ENCODE assay signal across 8 cellular contexts in genomic region chr11:119316017-119316728, GRCh38. TPM values are rescaled to one million over a fixed set of nuclear protein-coding genes. Genes with fewer than 3 reads are reported as not detected.
DNase-seq lines count a peak whose midpoint lies in the region; ATAC-seq and TF ChIP-seq lines count a peak whose summit lies in the region.

No MANE protein-coding gene starts in this region.

- peak overlapping the region; percentile 86 for H3K4me3 ChIP-seq in GM23338
- peak overlapping the region; percentile 51 for H3K4me3 ChIP-seq in lower lobe of right lung
- H3K4me3 ChIP-seq in thoracic aorta = peak overlapping the region; percentile 85

- no peak overlapping the region for H3K27ac ChIP-seq in GM23338 (ENCODE audit: low read depth)
- peak overlapping the region; percentile 90 for H3K27ac ChIP-seq in lower lobe of right lung
- peak overlapping the region; percentile 98 to 99 for H3K27ac ChIP-seq in thoracic aorta

- peak; percentile 0; the same call in 1 of the 3 replicates for ATAC-seq in GM23338
- ATAC-seq in lower lobe of right lung = peak in 1 of 2 donors; percentile 3
- ATAC-seq in thoracic aorta (ENCODE audit: insufficient number of reproducible peaks, low FRiP score, low read depth) = peak; percentile 41
- ATAC-seq in HG03097 (IDR thresholded peaks at IDR 0.05; ENCODE audit: low FRiP score, unreplicated experiment) = no peak
- no peak for ATAC-seq in GM21381 (IDR thresholded peaks at IDR 0.05; ENCODE audit: unreplicated experiment)

- peak overlapping the region; percentile 72 for H2AFZ ChIP-seq in GM23338

- H3K4me1 Mint-ChIP-seq in GM23338 = peaks cover 31% of the 10 kb centered on the region

- H3K4me1 ChIP-seq in GM23338 (ENCODE audit: insufficient read depth) (peaks cover 40% of the 10 kb centered on the region), lower lobe of right lung (peaks cover 61% of the 10 kb centered on the region), thoracic aorta (ENCODE audit: control insufficient read depth in 1 of 2, low read depth in 2 of 2) (peaks cover 33 to 74% of the 10 kb centered on the region in 2 donors)

- no peaks in the 10 kb centered on the region for H3K36me3 ChIP-seq in GM23338 (ENCODE audit: insufficient read depth)
- H3K36me3 ChIP-seq in lower lobe of right lung = peaks cover 10% of the 10 kb centered on the region
- peaks cover 29% of the 10 kb centered on the region for H3K36me3 ChIP-seq in thoracic aorta

- peak overlapping the region; percentile 68 for H3K4me3 Mint-ChIP-seq in GM23338

- H3K79me2 ChIP-seq in GM23338 (replicated peaks; ENCODE audit: insufficient read depth) = no peaks in the 10 kb centered on the region

- H3K27me3 Mint-ChIP-seq in GM23338 (ENCODE audit: insufficient read depth, low read depth, poor library complexity) = peaks cover 55% of the 10 kb centered on the region

- H3K36me3 Mint-ChIP-seq in GM23338 (ENCODE audit: low read depth) = peaks cover 3% of the 10 kb centered on the region; the same call in 1 of the 3 replicates

- peaks cover 7% of the 10 kb centered on the region; the same call in 1 of the 2 replicates for H4K20me1 ChIP-seq in GM23338 (replicated peaks; ENCODE audit: insufficient read depth)

- H3K9me3 ChIP-seq in lower lobe of right lung (no peaks in the 10 kb centered on the region), thoracic aorta (no peaks in the 10 kb centered on the region)

- TF ChIP-seq CTCF in GM23338 (conservative IDR thresholded peaks at IDR 0.05; ENCODE audit: low read depth in 2 of 2) = no peak
- no peak for TF ChIP-seq CTCF in lower lobe of right lung (IDR thresholded peaks at IDR 0.05)
- no peak for TF ChIP-seq CTCF in thoracic aorta (IDR thresholded peaks at IDR 0.05)

- no peak overlapping the region for H3K27ac Mint-ChIP-seq in GM23338

- DNase-seq in GM23338 (ENCODE audit: low spot score) (no peak), NCI-H345 (lab: John Stamatoyannopoulos, UW) (peak; percentile 70), cerebellum (ENCODE audit: low spot score) (peak; percentile 75), lower lobe of right lung (no peak), thoracic aorta (ENCODE audit: low spot score) (peak; percentile 76), NCI-H774 (lab: John Stamatoyannopoulos, UW) (no peak)

- no peaks in the 10 kb centered on the region for H3K9me3 Mint-ChIP-seq in GM23338

- intact Hi-C loops in lower lobe of right lung (cut with DNase I) = no loop called here

- no peaks in the 10 kb centered on the region for H3K9me2 ChIP-seq in GM23338 (ENCODE audit: insufficient read depth)

- H3F3A ChIP-seq in GM23338 (replicated peaks; ENCODE audit: low read depth) = peaks cover 15% of the 10 kb centered on the region

- peak overlapping the region; percentile 98 for H3K4me2 ChIP-seq in GM23338

- peaks cover 42% of the 10 kb centered on the region for H3K27me3 ChIP-seq in GM23338 (ENCODE audit: insufficient read depth)
- H3K27me3 ChIP-seq in lower lobe of right lung (ENCODE audit: low read depth) = peaks cover 50% of the 10 kb centered on the region
- H3K27me3 ChIP-seq in thoracic aorta (replicated peaks; ENCODE audit: insufficient read depth) = no peaks in the 10 kb centered on the region

TF ChIP-seq in GM23338, 12 proteins besides CTCF, POLR2A, EP300 and RAD21:
- TF ChIP-seq JUNB (IDR thresholded peaks at IDR 0.05; ENCODE audit: unreplicated experiment) (no peak), EZH2 (IDR thresholded peaks at IDR 0.05; ENCODE audit: low read depth, unreplicated experiment) (peak; percentile 35)

RNA-seq across cellular contexts. Expression of gene MCAM, which starts 0.8 kb away (rescaled TPM):
- total RNA-seq in GM23338 (2014; rRNA removed; shearing (Covaris generic)) = 79.5 and 139 TPM in 2 replicates
- 7.8 and 8.9 TPM in 2 replicates for polyA plus RNA-seq in GM23338 (2016; fragmentation: Nextera tagmentation; extraction: Ambion mirVana)
- 12.1 TPM for total RNA-seq in cerebellum
- total RNA-seq in lower lobe of right lung = 67.1 TPM
- 1,000 to 10,000 TPM; 3,387 to 6,698 TPM for total RNA-seq in thoracic aorta

RNA-seq across cellular contexts. Expression of gene RNF26, which starts 18.2 kb away (rescaled TPM):
- total RNA-seq in GM23338 (2014; rRNA removed; shearing (Covaris generic)) = 53.6 and 58.3 TPM in 2 replicates
- polyA plus RNA-seq in GM23338 (2016; fragmentation: Nextera tagmentation; extraction: Ambion mirVana) = 28.7 and 31.8 TPM in 2 replicates
- total RNA-seq in cerebellum = 3.8 TPM
- 19.3 TPM for total RNA-seq in lower lobe of right lung
- total RNA-seq in thoracic aorta = 10 to 100 TPM; 11.0 to 12.1 TPM

RNA-seq across cellular contexts. Expression of gene C1QTNF5, which starts 24.5 kb away (rescaled TPM):
- 1.9 and 3.0 TPM in 2 replicates for total RNA-seq in GM23338 (2014; rRNA removed; shearing (Covaris generic))
- polyA plus RNA-seq in GM23338 (2016; fragmentation: Nextera tagmentation; extraction: Ambion mirVana) = 1.8 and 1.9 TPM in 2 replicates
- 3.4 TPM for total RNA-seq in cerebellum
- 28.2 TPM for total RNA-seq in lower lobe of right lung
- 10 to 100 TPM; 53.2 to 98.2 TPM for total RNA-seq in thoracic aorta

RNA-seq across cellular contexts. Expression of gene MFRP, which starts 30.3 kb away (rescaled TPM):
- 0.03 TPM in 1 of 2 replicates, not detected in the other for total RNA-seq in GM23338 (2014; rRNA removed; shearing (Covaris generic))
- not detected in 2 replicates for polyA plus RNA-seq in GM23338 (2016; fragmentation: Nextera tagmentation; extraction: Ambion mirVana)
- not detected for total RNA-seq in cerebellum
- not detected for total RNA-seq in lower lobe of right lung
- under 1 TPM in 1 of 2 donors, not detected in 1; 0.27 TPM for total RNA-seq in thoracic aorta

Comparison
In these comparisons a context has a peak if more than half of its experiments do, and no peak if none do; other contexts are left out.
1. ATAC-seq: peak in GM23338 (single experiment) and thoracic aorta (single experiment); none in HG03097 (single experiment) and GM21381 (single experiment).
2. DNase-seq: peak in NCI-H345 (single experiment), cerebellum (single experiment) and thoracic aorta (single experiment); none in GM23338 (single experiment), lower lobe of right lung (single experiment) and NCI-H774 (single experiment).
3. RNA of gene MCAM, which starts 0.8 kb away (total RNA-seq): 3,387 to 6,698 TPM in thoracic aorta; 79.5 to 139 TPM in GM23338, 67.1 TPM in lower lobe of right lung (single experiment) and 12.1 TPM in cerebellum (single experiment); every median in the first group is over 10 times any median in the second.
4. Peak in every context shown above with its lines, with median percentiles within 50 percentile points of each other: H3K4me3 ChIP-seq.